8 cellular contexts compared by ENCODE assay signal in genomic region chr16:18492118-18492897, GRCh38.
A peak's percentile ranks its signal among the peaks of the same experiment; 100 is the strongest.
DNase-seq lines count a peak whose midpoint lies in the region; ATAC-seq, FAIRE-seq and TF ChIP-seq lines count a peak whose summit lies in the region.
"Not testable (repeated sequence)": the region's sequence is repeated elsewhere in the genome, so short reads cannot be mapped to it uniquely, and the experiment has no call there.

No MANE protein-coding gene starts in this region.

- not testable (repeated sequence) for H3K36me3 ChIP-seq in GM12878 (ENCODE audit: control insufficient read depth in 2 of 2, insufficient read depth in 2 of 2, low read length in 1 of 2); naive thymus-derived CD4-positive, alpha-beta T cell (ENCODE audit: control insufficient read depth in 2 of 3, insufficient read depth in 3 of 3, low read length in 3 of 3)

- H3K4me2 ChIP-seq in GM12878 (ENCODE audit: control insufficient read depth, insufficient read depth), result not testable (repeated sequence)

- not testable (repeated sequence) for H3K4me3 Mint-ChIP-seq in CD4-positive, alpha-beta T cell; T-cell; activated CD8-positive, alpha-beta T cell treated with anti-CD3 and anti-CD28 coated beads for 36 hours; activated T-helper 17 cell treated with anti-CD3 and anti-CD28 coated beads, Interleukin-2, amount 50 U/mL, for 72 hours; memory B cell; naive thymus-derived CD4-positive, alpha-beta T cell; stimulated activated naive B cell treated with anti-CD40 and anti-IgM and Interleukin-4, amounts not matched to agents 10 μg/mL and 1 μg/mL and 100 μg/mL, for 72 hours

- TF ChIP-seq POLR2A in GM12878 (IDR thresholded peaks at IDR 0.05; ENCODE audit: low read depth, low read length), result not testable (repeated sequence)

- in situ Hi-C loops in GM12878 (cut with MboI), result not testable (repeated sequence)

- CTCF ChIA-PET in CD4-positive, alpha-beta T cell (lab: Charles Lee); T-cell (lab: Charles Lee); activated CD8-positive, alpha-beta T cell treated with anti-CD3 and anti-CD28 coated beads for 36 hours (lab: Charles Lee); GM12878 (lab: Yijun Ruan, JAX); naive thymus-derived CD4-positive, alpha-beta T cell (lab: Charles Lee): not testable (repeated sequence)

- H3K9me3 Mint-ChIP-seq in CD4-positive, alpha-beta T cell; T-cell; activated CD8-positive, alpha-beta T cell treated with anti-CD3 and anti-CD28 coated beads for 36 hours; activated T-helper 17 cell treated with anti-CD3 and anti-CD28 coated beads, Interleukin-2, amount 50 U/mL, for 72 hours; memory B cell; naive thymus-derived CD4-positive, alpha-beta T cell; stimulated activated naive B cell treated with anti-CD40 and anti-IgM and Interleukin-4, amounts not matched to agents 10 μg/mL and 1 μg/mL and 100 μg/mL, for 72 hours: not testable (repeated sequence)

- H3K27ac ChIP-seq in CD4-positive, alpha-beta T cell (ENCODE audit: low read depth, low read length); GM12878 (ENCODE audit: control insufficient read depth, insufficient read depth); naive thymus-derived CD4-positive, alpha-beta T cell (ENCODE audit: low read depth, low read length): not testable (repeated sequence)

- H3K4me3 ChIP-seq in GM12878; naive thymus-derived CD4-positive, alpha-beta T cell (ENCODE audit: low read length): not testable (repeated sequence)

- H3K79me2 ChIP-seq in GM12878 (ENCODE audit: control insufficient read depth, insufficient read depth, low read length), result not testable (repeated sequence)

- not testable (repeated sequence) for H3K27me3 Mint-ChIP-seq in CD4-positive, alpha-beta T cell; T-cell; activated CD8-positive, alpha-beta T cell treated with anti-CD3 and anti-CD28 coated beads for 36 hours; activated T-helper 17 cell treated with anti-CD3 and anti-CD28 coated beads, Interleukin-2, amount 50 U/mL, for 72 hours; memory B cell; naive thymus-derived CD4-positive, alpha-beta T cell; stimulated activated naive B cell treated with anti-CD40 and anti-IgM and Interleukin-4, amounts not matched to agents 10 μg/mL and 1 μg/mL and 100 μg/mL, for 72 hours

- POLR2A ChIA-PET in CD4-positive, alpha-beta T cell (lab: Charles Lee); T-cell (lab: Charles Lee); activated CD8-positive, alpha-beta T cell treated with anti-CD3 and anti-CD28 coated beads for 36 hours (lab: Charles Lee); GM12878 (lab: Charles Lee); naive thymus-derived CD4-positive, alpha-beta T cell (lab: Charles Lee): not testable (repeated sequence)

- TF ChIP-seq EP300 in GM12878 (IDR thresholded peaks at IDR 0.05; ENCODE audit: borderline replicate concordance in 1 of 2, control insufficient read depth in 1 of 2, low read depth in 2 of 2, low read length in 2 of 2), result not testable (repeated sequence)

- not testable (repeated sequence) for FAIRE-seq in GM12878 (lab: Jason Lieb, UNC)

- TF ChIP-seq RAD21 in GM12878 (IDR thresholded peaks at IDR 0.05; ENCODE audit: insufficient read depth, low read depth, low read length), result not testable (repeated sequence)

- SMC1A ChIA-PET in GM12878 (lab: Charles Lee; ENCODE audit: uncharacterized antibody, unreplicated experiment), result not testable (repeated sequence)

- TF ChIP-seq CTCF in CD4-positive, alpha-beta T cell (IDR thresholded peaks at IDR 0.05); activated CD8-positive, alpha-beta T cell treated with anti-CD3 and anti-CD28 coated beads for 36 hours (IDR thresholded peaks at IDR 0.05); GM12878 (IDR thresholded peaks at IDR 0.05 in 2 of 3, conservative IDR thresholded peaks at IDR 0.05 in 1 of 3; ENCODE audit: control insufficient read depth in 2 of 3, extremely low read depth in 1 of 3, insufficient read depth in 1 of 3, low read depth in 3 of 3, low read length in 3 of 3): not testable (repeated sequence)

- H3K27me3 ChIP-seq in CD4-positive, alpha-beta T cell (ENCODE audit: control insufficient read depth, insufficient read depth, low read length); GM12878 (replicated peaks in 1 of 2; ENCODE audit: control insufficient read depth in 2 of 2, insufficient read depth in 2 of 2, low read length in 1 of 2); naive thymus-derived CD4-positive, alpha-beta T cell (ENCODE audit: control insufficient read depth in 2 of 2, insufficient read depth in 2 of 2, low read length in 2 of 2): not testable (repeated sequence)

- H4K20me1 ChIP-seq in GM12878 (ENCODE audit: control insufficient read depth, insufficient read depth), result not testable (repeated sequence)

- H2AFZ ChIP-seq in GM12878 (ENCODE audit: control insufficient read depth, low read depth, low read length), result not testable (repeated sequence)

- H3K4me1 ChIP-seq in GM12878 (ENCODE audit: control insufficient read depth, insufficient read depth, low read length); naive thymus-derived CD4-positive, alpha-beta T cell (ENCODE audit: control insufficient read depth in 2 of 2, insufficient read depth in 2 of 2, low read length in 2 of 2): not testable (repeated sequence)

- H3K9ac ChIP-seq in GM12878 (ENCODE audit: control insufficient read depth, insufficient read depth, low read length), result not testable (repeated sequence)

- intact Hi-C loops in CD4-positive, alpha-beta T cell (cut with DNase I, micrococcal nuclease); activated CD8-positive, alpha-beta T cell treated with anti-CD3 and anti-CD28 coated beads for 36 hours (cut with micrococcal nuclease); GM12878 (cut with micrococcal nuclease; ENCODE audit: unreplicated experiment); naive thymus-derived CD4-positive, alpha-beta T cell (cut with micrococcal nuclease): not testable (repeated sequence)

- not testable (repeated sequence) for BruUV-seq in GM12878 (replicated peaks; lab: Mats Ljungman, UMichigan)

- H3K4me1 Mint-ChIP-seq in CD4-positive, alpha-beta T cell (ENCODE audit: low read depth); T-cell; activated CD8-positive, alpha-beta T cell treated with anti-CD3 and anti-CD28 coated beads for 36 hours (ENCODE audit: low read depth); activated T-helper 17 cell treated with anti-CD3 and anti-CD28 coated beads, Interleukin-2, amount 50 U/mL, for 72 hours; memory B cell; naive thymus-derived CD4-positive, alpha-beta T cell; stimulated activated naive B cell treated with anti-CD40 and anti-IgM and Interleukin-4, amounts not matched to agents 10 μg/mL and 1 μg/mL and 100 μg/mL, for 72 hours: not testable (repeated sequence)

- WGBS in GM12878 (ENCODE audit: insufficient coverage, insufficient replicate concordance, low lambda C conversion rate, missing lambda C conversion rate), result no CpG with 5 or more reads among the region's 11 CpGs

- H3K36me3 Mint-ChIP-seq in CD4-positive, alpha-beta T cell (ENCODE audit: low read depth); T-cell; activated CD8-positive, alpha-beta T cell treated with anti-CD3 and anti-CD28 coated beads for 36 hours (ENCODE audit: low read depth); activated T-helper 17 cell treated with anti-CD3 and anti-CD28 coated beads, Interleukin-2, amount 50 U/mL, for 72 hours (ENCODE audit: low read depth); memory B cell; naive thymus-derived CD4-positive, alpha-beta T cell; stimulated activated naive B cell treated with anti-CD40 and anti-IgM and Interleukin-4, amounts not matched to agents 10 μg/mL and 1 μg/mL and 100 μg/mL, for 72 hours: not testable (repeated sequence)

- DNase-seq in CD4-positive, alpha-beta T cell; T-cell; activated CD8-positive, alpha-beta T cell treated with anti-CD3 and anti-CD28 coated beads for 36 hours; GM12878 (ENCODE audit: low read depth, low spot score); memory B cell (ENCODE audit: low spot score in 2 of 2); naive thymus-derived CD4-positive, alpha-beta T cell; stimulated activated naive B cell treated with anti-CD40 and anti-IgM and Interleukin-4, amounts not matched to agents 10 μg/mL and 1 μg/mL and 100 μg/mL, for 72 hours: not testable (repeated sequence)

- H3K9me3 ChIP-seq in CD4-positive, alpha-beta T cell (ENCODE audit: control insufficient read depth, low read length); GM12878 (replicated peaks; ENCODE audit: control insufficient read depth, insufficient read depth, low read length); naive thymus-derived CD4-positive, alpha-beta T cell (ENCODE audit: control insufficient read depth in 2 of 3, low read length in 3 of 3): not testable (repeated sequence)

- RAD21 ChIA-PET in GM12878 (lab: Charles Lee; ENCODE audit: unreplicated experiment), result not testable (repeated sequence)

- not testable (repeated sequence) for H3K27ac Mint-ChIP-seq in CD4-positive, alpha-beta T cell; T-cell; activated CD8-positive, alpha-beta T cell treated with anti-CD3 and anti-CD28 coated beads for 36 hours; activated T-helper 17 cell treated with anti-CD3 and anti-CD28 coated beads, Interleukin-2, amount 50 U/mL, for 72 hours; memory B cell; naive thymus-derived CD4-positive, alpha-beta T cell; stimulated activated naive B cell treated with anti-CD40 and anti-IgM and Interleukin-4, amounts not matched to agents 10 μg/mL and 1 μg/mL and 100 μg/mL, for 72 hours

- ATAC-seq in CD4-positive, alpha-beta T cell (ENCODE audit: poor library complexity), result peak; percentile 80
- ATAC-seq in T-cell (replicated peaks in 1 of 4) (peak; percentile 75 to 95 (median 86)), GM12878 (peak; percentile 53), memory B cell (ENCODE audit: low read depth) (peak; percentile 51)
- ATAC-seq in activated CD8-positive, alpha-beta T cell treated with anti-CD3 and anti-CD28 coated beads for 36 hours, result peak; percentile 77
- ATAC-seq in activated T-helper 17 cell treated with anti-CD3 and anti-CD28 coated beads, Interleukin-2, amount 50 U/mL, for 72 hours (replicated peaks), result peak; percentile 76
- ATAC-seq in naive thymus-derived CD4-positive, alpha-beta T cell, result peak; percentile 49
- ATAC-seq in stimulated activated naive B cell treated with anti-CD40 and anti-IgM and Interleukin-4, amounts not matched to agents 10 μg/mL and 1 μg/mL and 100 μg/mL, for 72 hours (replicated peaks), result peak; percentile 59 to 78
